2 cellular contexts compared by ENCODE assay signal in the genomic region with DNA sequence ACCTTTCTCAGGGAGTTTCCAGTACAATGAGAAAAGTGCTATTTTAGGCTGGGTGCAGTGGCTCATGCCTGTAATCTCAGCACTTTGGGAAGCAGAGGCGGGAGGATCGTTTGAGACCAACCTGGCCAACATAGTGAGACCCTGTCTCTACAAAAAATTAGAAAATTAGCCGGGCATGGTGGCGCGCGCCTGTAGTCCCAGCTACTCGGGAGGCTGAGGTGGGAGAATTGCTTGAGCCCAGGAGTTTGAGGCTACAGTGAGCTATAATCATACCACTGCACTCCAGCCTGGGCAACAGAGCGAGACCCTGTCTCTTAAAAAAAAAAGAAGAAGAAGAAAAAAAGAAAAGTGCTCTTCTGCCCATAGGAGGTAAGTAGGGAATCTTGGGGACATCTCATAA.
TF ChIP-seq lines count a peak whose summit lies in the region.

No MANE protein-coding gene starts in this region.

TF ChIP-seq in HCT116, 20 proteins besides CTCF, POLR2A, EP300 and RAD21:
- 0 out of 2 replicates have a peak, but pooled peaks have one; percentile 2 for TF ChIP-seq POLR2AphosphoS5 (IDR thresholded peaks at IDR 0.05; ENCODE audit: low read depth, low read length)

TF ChIP-seq in GM12878, 131 proteins besides CTCF, POLR2A, EP300 and RAD21:
- TF ChIP-seq MEF2A (IDR thresholded peaks at IDR 0.05; ENCODE audit: insufficient read depth, low read depth, low read length), result 0 out of 2 replicates have a peak, but pooled peaks have one; percentile 8
